Comparison of ENCODE assay signal across 9 cellular contexts in genomic region chr12:50824914-50825313, GRCh38. TPM values are rescaled to one million over a fixed set of nuclear protein-coding genes. Genes with fewer than 3 reads are reported as not detected.
DNase-seq lines count a peak whose midpoint lies in the region; ATAC-seq, FAIRE-seq and TF ChIP-seq lines count a peak whose summit lies in the region.
"Had no signal": no experiment of that assay in that cellular context is flagged by ENCODE, and none has a peak within 500 bp of the region (broad histone marks: within the 10 kb centered on the region; RNA-seq: fewer than 3 reads in every experiment).

No MANE protein-coding gene starts in this region.

- intact Hi-C loops in HepG2 (cut with micrococcal nuclease; ENCODE audit: unreplicated experiment), result loop anchor here (1.0 to 5.0 kb wide), 4 partner anchors 58 to 204 kb away; a partner anchor contains a TSS

- no peak for TF ChIP-seq POLR2A in HepG2 (IDR thresholded peaks at IDR 0.05; ENCODE audit: insufficient read depth in 1 of 2, low read depth in 2 of 2, low read length in 2 of 2)

- no peak for TF ChIP-seq CTCF in HepG2 (CRISPR knock-in tag; IDR thresholded peaks at IDR 0.05)
- TF ChIP-seq CTCF in thoracic aorta (IDR thresholded peaks at IDR 0.05), result no peak

- H3K4me3 Mint-ChIP-seq in T-helper 2 cell treated with Interferon-gamma antibody and Interleukin-4, amounts not matched to agents 5 μg/mL and 100 μg/mL, for 36 hours, result no peak overlapping the region
- no peak overlapping the region for H3K4me3 Mint-ChIP-seq in activated naive CD8-positive, alpha-beta T cell treated with anti-CD3 and anti-CD28 coated beads, Interleukin-2, amount 10 ng/mL, durations not matched to agents 7 days and 5 days

- BruUV-seq in HepG2 (replicated peaks; lab: Mats Ljungman, UMichigan), result no TSS peak

- no peaks in the 10 kb centered on the region for H3K27me3 ChIP-seq in HepG2 (ENCODE audit: control insufficient read depth in 1 of 2, insufficient read depth in 2 of 2, low read length in 2 of 2)
- H3K27me3 ChIP-seq in thoracic aorta (replicated peaks; ENCODE audit: insufficient read depth), result no peaks in the 10 kb centered on the region

- H3K27ac Mint-ChIP-seq in T-helper 2 cell treated with Interferon-gamma antibody and Interleukin-4, amounts not matched to agents 5 μg/mL and 100 μg/mL, for 36 hours, result peak overlapping the region; percentile 67
- H3K27ac Mint-ChIP-seq in activated naive CD8-positive, alpha-beta T cell treated with anti-CD3 and anti-CD28 coated beads, Interleukin-2, amount 10 ng/mL, durations not matched to agents 7 days and 5 days, result peak overlapping the region; percentile 37

- H3K4me1 Mint-ChIP-seq in T-helper 2 cell treated with Interferon-gamma antibody and Interleukin-4, amounts not matched to agents 5 μg/mL and 100 μg/mL, for 36 hours (ENCODE audit: low read depth), result peaks cover 5% of the 10 kb centered on the region
- peaks cover 4% of the 10 kb centered on the region for H3K4me1 Mint-ChIP-seq in activated naive CD8-positive, alpha-beta T cell treated with anti-CD3 and anti-CD28 coated beads, Interleukin-2, amount 10 ng/mL, durations not matched to agents 7 days and 5 days

- POLR2A ChIA-PET in activated naive CD8-positive, alpha-beta T cell treated with anti-CD3 and anti-CD28 coated beads, Interleukin-2, amount 10 ng/mL, durations not matched to agents 7 days and 5 days (lab: Charles Lee), result interaction anchor here (0.6 to 1.4 kb wide), 4 partner anchors 47 to 203 kb away, joined by 4 to 11 read pairs (median 4); partner anchors contain the start of gene ATF1
- POLR2A ChIA-PET in HepG2 (lab: Yijun Ruan, JAX), result interaction anchor here (0.6 to 1.8 kb wide), 12 partner anchors 100 to 258 kb away, joined by 3 to 11 read pairs (median 4); partner anchors contain the start of genes CSRNP2 and SLC11A2

- H3K4me2 ChIP-seq in HepG2 (ENCODE audit: low read depth, low read length), result peak overlapping the region; percentile 61

- DNase-seq in T-helper 2 cell treated with Interferon-gamma antibody and Interleukin-4, amounts not matched to agents 5 μg/mL and 100 μg/mL, for 36 hours (ENCODE audit: low spot score), result no peak
- DNase-seq in T-helper 2 cell, result no peak
- no peak for DNase-seq in activated naive CD8-positive, alpha-beta T cell treated with anti-CD3 and anti-CD28 coated beads, Interleukin-2, amount 10 ng/mL, durations not matched to agents 7 days and 5 days
- DNase-seq in HepG2 (ENCODE audit: low spot score), result no peak
- DNase-seq in thoracic aorta (ENCODE audit: low spot score), result no peak
- no peak for DNase-seq in NCI-H524 treated with DMSO at 0.1 percent for 48 hours (lab: John Stamatoyannopoulos, UW)
- DNase-seq in NCI-H510A (lab: John Stamatoyannopoulos, UW), result no peak

- no peak for FAIRE-seq in HepG2 (lab: Jason Lieb, UNC)

- peak overlapping the region; percentile 47 for H3K27ac ChIP-seq in HepG2 (ENCODE audit: extremely low read length, insufficient read depth, low read length)
- H3K27ac ChIP-seq in thoracic aorta, result peak overlapping the region; percentile 24 to 54

- no peak for TF ChIP-seq RAD21 in HepG2 (CRISPR knock-in tag; IDR thresholded peaks at IDR 0.05)

- 19% methylated on average over 4 of the region's 4 CpGs for WGBS in HepG2 (ENCODE audit: low lambda C conversion rate)

- CTCF ChIA-PET in HepG2 (lab: Yijun Ruan, JAX; ENCODE audit: low intra/inter-chr PET ratio, low total read pairs), result interaction anchor here (0.7 to 2.5 kb wide), 5 partner anchors 60 to 527 kb away, joined by 3 to 17 read pairs (median 4); no protein-coding TSS in a partner anchor

- no peaks in the 10 kb centered on the region for H3K27me3 Mint-ChIP-seq in T-helper 2 cell treated with Interferon-gamma antibody and Interleukin-4, amounts not matched to agents 5 μg/mL and 100 μg/mL, for 36 hours (ENCODE audit: low read depth)
- no peaks in the 10 kb centered on the region for H3K27me3 Mint-ChIP-seq in activated naive CD8-positive, alpha-beta T cell treated with anti-CD3 and anti-CD28 coated beads, Interleukin-2, amount 10 ng/mL, durations not matched to agents 7 days and 5 days

- H3K9me3 Mint-ChIP-seq in T-helper 2 cell treated with Interferon-gamma antibody and Interleukin-4, amounts not matched to agents 5 μg/mL and 100 μg/mL, for 36 hours, result no peaks in the 10 kb centered on the region
- H3K9me3 Mint-ChIP-seq in activated naive CD8-positive, alpha-beta T cell treated with anti-CD3 and anti-CD28 coated beads, Interleukin-2, amount 10 ng/mL, durations not matched to agents 7 days and 5 days, result no peaks in the 10 kb centered on the region

- ATAC-seq in activated naive CD8-positive, alpha-beta T cell treated with anti-CD3 and anti-CD28 coated beads, Interleukin-2, amount 10 ng/mL, durations not matched to agents 7 days and 5 days (ENCODE audit: low read depth), result no peak
- ATAC-seq in HepG2 (peak; percentile 63), thoracic aorta (ENCODE audit: insufficient number of reproducible peaks, low FRiP score, low read depth) (no peak), HG03520 (IDR thresholded peaks at IDR 0.05; ENCODE audit: unreplicated experiment) (no peak)

- TF ChIP-seq EP300 in HepG2 (IDR thresholded peaks at IDR 0.05; ENCODE audit: low read depth in 2 of 2, low read length in 2 of 2) (no peak), HepG2 (CRISPR knock-in tag; IDR thresholded peaks at IDR 0.05; ENCODE audit: borderline replicate concordance) (no peak)

- peak overlapping the region in 2 of 3 experiments; percentile 21 to 24; a peak in 2 of 6 replicates for H3K4me3 ChIP-seq in HepG2 (replicated peaks in 1 of 3; ENCODE audit: insufficient read depth in 1 of 3, low read depth in 2 of 3, low read length in 3 of 3)
- H3K4me3 ChIP-seq in thoracic aorta, result peak overlapping the region; percentile 30

- H2AFZ ChIP-seq in HepG2 (ENCODE audit: low read length), result peak overlapping the region; percentile 76

- no peaks in the 10 kb centered on the region for H4K20me1 ChIP-seq in HepG2 (ENCODE audit: insufficient read depth, low read length)

- peak overlapping the region; percentile 26; the same call in 1 of the 2 replicates for H3K9ac ChIP-seq in HepG2 (ENCODE audit: insufficient read depth, low read depth, low read length)

- H3K4me1 ChIP-seq in HepG2 (ENCODE audit: insufficient read depth, low read length) (peaks cover 22% of the 10 kb centered on the region), thoracic aorta (ENCODE audit: control insufficient read depth in 1 of 2, low read depth in 2 of 2) (peaks cover 0 to 13% of the 10 kb centered on the region in 2 donors)

- H3K9me3 ChIP-seq in HepG2 (ENCODE audit: low read length) (no peaks in the 10 kb centered on the region), thoracic aorta (no peaks in the 10 kb centered on the region)

- no peaks in the 10 kb centered on the region for H3K36me3 Mint-ChIP-seq in T-helper 2 cell treated with Interferon-gamma antibody and Interleukin-4, amounts not matched to agents 5 μg/mL and 100 μg/mL, for 36 hours (ENCODE audit: low read depth)
- no peaks in the 10 kb centered on the region for H3K36me3 Mint-ChIP-seq in activated naive CD8-positive, alpha-beta T cell treated with anti-CD3 and anti-CD28 coated beads, Interleukin-2, amount 10 ng/mL, durations not matched to agents 7 days and 5 days

- H3K36me3 ChIP-seq in HepG2 (replicated peaks in 1 of 2; ENCODE audit: control insufficient read depth in 1 of 2, insufficient read depth in 2 of 2, low read length in 2 of 2) (no peaks in the 10 kb centered on the region), thoracic aorta (no peaks in the 10 kb centered on the region)

- H3K79me2 ChIP-seq in HepG2 (ENCODE audit: insufficient read depth, low read length), result no peaks in the 10 kb centered on the region

- in situ Hi-C loops in HepG2 (cut with HindIII; ENCODE audit: extremely low pct_ligation_motif_present, low pct_unique_long_range_greater_than_20kb), result loop anchor here (5.0 to 10.0 kb wide), 2 partner anchors 162 to 200 kb away; partner anchors contain the start of gene SLC11A2

TF ChIP-seq in HepG2, 621 proteins besides CTCF, POLR2A, EP300 and RAD21 (continues in another document):
- TF ChIP-seq ZNF652 (CRISPR knock-in tag; IDR thresholded peaks at IDR 0.05; ENCODE audit: borderline replicate concordance, low read depth) (peak; percentile 7; the same call in 1 of the 2 replicates), NFIC (IDR thresholded peaks at IDR 0.05; ENCODE audit: low read length) (no peak)

RNA-seq across cellular contexts. Expression of gene TMPRSS12, which starts 17.8 kb away (rescaled TPM):
- not detected for total RNA-seq in activated naive CD8-positive, alpha-beta T cell treated with anti-CD3 and anti-CD28 coated beads, Interleukin-2, amount 10 ng/mL, durations not matched to agents 7 days and 5 days
- total RNA-seq in HepG2 (2016; rRNA removed; fragmentation: Illumina TruSeq; extraction: Trizol) (not detected in 2 replicates), thoracic aorta (not detected)
- not detected in 2 replicates for total RNA-seq in HepG2 (2016; cell fraction: cytosol; rRNA removed; fragmentation: Illumina TruSeq; extraction: Trizol; ENCODE audit: low read depth)
- not detected in 2 replicates for total RNA-seq in HepG2 (2016; cell fraction: insoluble cytoplasmic fraction; rRNA removed; fragmentation: Illumina TruSeq; extraction: Trizol)
- not detected in 2 replicates for total RNA-seq in HepG2 (2016; cell fraction: membrane; rRNA removed; fragmentation: Illumina TruSeq; extraction: Trizol)
- total RNA-seq in HepG2 (2016; cell fraction: nucleus; rRNA removed; fragmentation: Illumina TruSeq; extraction: Trizol), result not detected in 2 replicates
- polyA plus RNA-seq in HepG2 (2011; rRNA removed), result not detected in 2 replicates
- polyA plus RNA-seq in HepG2 (2011; cell fraction: cytosol; rRNA removed), result not detected in 2 replicates
- polyA plus RNA-seq in HepG2 (2011; cell fraction: nucleus; rRNA removed), result not detected in 2 replicates
- not detected in 2 replicates for polyA plus RNA-seq in HepG2 (2012)
- not detected in 2 replicates for polyA plus RNA-seq in HepG2 (2016; cell fraction: cytosol; fragmentation: Illumina TruSeq; extraction: Trizol; ENCODE audit: low read depth)
- polyA plus RNA-seq in HepG2 (2016; cell fraction: insoluble cytoplasmic fraction; fragmentation: Illumina TruSeq; extraction: Trizol; ENCODE audit: low read depth), result not detected in 2 replicates
- not detected in 2 replicates for polyA plus RNA-seq in HepG2 (2016; cell fraction: membrane; fragmentation: Illumina TruSeq; extraction: Trizol; ENCODE audit: low read depth)
- polyA plus RNA-seq in HepG2 (2016; cell fraction: nucleus; fragmentation: Illumina TruSeq; extraction: Trizol; ENCODE audit: insufficient read depth, low read depth), result not detected in 2 replicates
- polyA minus RNA-seq in HepG2 (2011; rRNA and poly(A)+ RNA removed; ENCODE audit: low replicate concordance), result not detected in 2 replicates
- not detected in 2 replicates for polyA minus RNA-seq in HepG2 (2011; cell fraction: cytosol; rRNA and poly(A)+ RNA removed)
- not detected in 2 replicates for polyA minus RNA-seq in HepG2 (2011; cell fraction: nucleus; rRNA and poly(A)+ RNA removed)
- polyA plus RNA-seq: AG04450 had no signal
